In the genomic region with DNA sequence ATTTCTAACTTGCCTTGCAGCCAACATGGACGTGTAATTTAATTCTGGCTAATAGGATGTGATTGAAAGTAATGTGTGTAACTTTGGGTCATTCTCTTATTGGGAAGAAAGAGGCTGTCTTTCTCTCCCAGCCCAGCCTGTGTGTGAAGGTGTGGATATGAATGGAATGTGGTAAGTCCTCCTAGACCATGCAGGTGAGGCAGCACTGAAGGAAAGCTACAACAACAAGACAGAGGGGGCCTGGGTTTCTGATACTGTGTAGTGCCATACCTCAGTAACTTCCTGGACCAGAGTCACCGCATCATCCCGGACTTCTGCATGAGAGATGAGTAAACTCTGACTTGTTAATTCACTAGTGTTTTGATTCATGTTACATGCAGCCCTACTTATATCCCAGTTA, we compare ENCODE assay signal across 21 cellular contexts.
"Had no signal": no experiment of that assay in that cellular context is flagged by ENCODE, and none has a peak within 500 bp of the region (broad histone marks: within the 10 kb centered on the region; RNA-seq: fewer than 3 reads in every experiment).

No MANE protein-coding gene starts in this region.

- H3K27me3 Mint-ChIP-seq: activated CD8-positive, alpha-beta T cell treated with anti-CD3 and anti-CD28 coated beads for 36 hours; activated naive CD8-positive, alpha-beta T cell treated with anti-CD3 and anti-CD28 coated beads for 36 hours; natural killer cell treated with Interleukin-12 subunit alpha and Interleukin-12 subunit beta and Interleukin-15 and Interleukin-18, amount 100 ng/mL, for 72 hours had no signal

- H3K27ac ChIP-seq: esophagus muscularis mucosa, gastroesophageal sphincter, heart right ventricle, lower lobe of right lung, SJSA1, spleen, thyroid gland, VCaP had no signal

- H3K27ac Mint-ChIP-seq: activated CD8-positive, alpha-beta T cell treated with anti-CD3 and anti-CD28 coated beads for 36 hours; activated naive CD8-positive, alpha-beta T cell treated with anti-CD3 and anti-CD28 coated beads for 36 hours; T-helper 1 cell treated with Interleukin-12 subunit alpha and Interleukin-12 subunit beta and Interleukin-4 antibody, amounts not matched to agents 30 μg/mL and 1 μg/mL, for 36 hours had no signal

- DNase-seq: activated CD4-positive, alpha-beta T cell treated with anti-CD3 and anti-CD28 coated beads for 4 hours; activated CD8-positive, alpha-beta T cell treated with anti-CD3 and anti-CD28 coated beads for 36 hours; activated naive CD8-positive, alpha-beta T cell treated with anti-CD3 and anti-CD28 coated beads for 36 hours; activated T-cell treated with anti-CD3 and anti-CD28 coated beads, Interleukin-2, amount 50 U/mL, for 4 hours; amniotic stem cell; effector CD4-positive, alpha-beta T cell; heart right ventricle; left colon; lower lobe of right lung; posterior cingulate gyrus; retina; spleen; stimulated activated CD8-positive, alpha-beta memory T cell treated with anti-CD3 and anti-CD28 coated beads, Interleukin-4, amount 100 ng/mL, for 48 hours; stimulated activated naive CD4-positive, alpha-beta T cell treated with Interleukin-2 at 50 U/mL for 16 hours; thyroid gland had no signal

- H3K4me3 Mint-ChIP-seq: activated CD8-positive, alpha-beta T cell treated with anti-CD3 and anti-CD28 coated beads for 36 hours; activated naive CD8-positive, alpha-beta T cell treated with anti-CD3 and anti-CD28 coated beads for 36 hours; activated T-cell treated with anti-CD3 and anti-CD28 coated beads, Interleukin-2, amount 50 U/mL, for 4 hours; natural killer cell treated with Interleukin-12 subunit alpha and Interleukin-12 subunit beta and Interleukin-15 and Interleukin-18, amount 100 ng/mL, for 72 hours; T-helper 1 cell treated with Interleukin-12 subunit alpha and Interleukin-12 subunit beta and Interleukin-4 antibody, amounts not matched to agents 30 μg/mL and 1 μg/mL, for 36 hours had no signal

- H3K9me3 Mint-ChIP-seq: activated CD8-positive, alpha-beta T cell treated with anti-CD3 and anti-CD28 coated beads for 36 hours; activated T-cell treated with anti-CD3 and anti-CD28 coated beads, Interleukin-2, amount 50 U/mL, for 4 hours had no signal

- H3K4me1 ChIP-seq: esophagus muscularis mucosa, gastroesophageal sphincter, heart right ventricle, lower lobe of right lung, SJSA1, spleen had no signal

- H3K4me3 ChIP-seq: esophagus muscularis mucosa, gastroesophageal sphincter, heart right ventricle, lower lobe of right lung, SJSA1, spleen, thyroid gland had no signal

- ATAC-seq: activated CD8-positive, alpha-beta T cell treated with anti-CD3 and anti-CD28 coated beads for 36 hours; activated T-cell treated with anti-CD3 and anti-CD28 coated beads, Interleukin-2, amount 50 U/mL, for 4 hours; gastroesophageal sphincter; heart right ventricle; left colon; lower lobe of right lung; natural killer cell treated with Interleukin-12 subunit alpha and Interleukin-12 subunit beta and Interleukin-15 and Interleukin-18, amount 100 ng/mL, for 72 hours had no signal

- H3K36me3 ChIP-seq: lower lobe of right lung, SJSA1, thyroid gland had no signal

- H3K9me3 ChIP-seq: esophagus muscularis mucosa, gastroesophageal sphincter, heart right ventricle, lower lobe of right lung, SJSA1, spleen, thyroid gland had no signal

- H3K27me3 ChIP-seq: esophagus muscularis mucosa, gastroesophageal sphincter, heart right ventricle, SJSA1, spleen, thyroid gland had no signal
